In the genomic region with DNA sequence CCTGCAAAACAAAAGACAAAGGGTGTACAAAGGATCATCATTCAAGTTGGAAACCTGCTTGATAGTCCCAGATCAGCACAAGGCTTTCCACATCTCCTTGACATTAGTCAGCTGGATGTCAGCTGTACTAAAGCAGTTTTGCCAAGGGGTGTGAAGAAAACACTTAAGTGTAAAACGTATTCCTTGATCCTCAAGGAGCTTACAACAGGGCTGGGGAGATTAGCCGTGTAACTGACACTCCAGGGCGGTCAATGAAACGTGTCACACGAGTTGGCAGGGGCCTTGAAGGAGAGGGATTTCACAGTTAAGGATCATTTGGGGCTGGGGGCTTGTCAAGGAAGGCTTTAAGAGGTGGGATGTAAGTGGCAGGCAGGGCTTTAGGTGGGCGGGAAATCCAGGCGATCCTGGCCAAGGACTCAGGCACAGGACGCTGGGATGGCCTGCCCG, we compare ENCODE assay signal across 1 cellular context.
TF ChIP-seq lines count a peak whose summit lies in the region.

No MANE protein-coding gene starts in this region.

TF ChIP-seq in GM23338, 12 proteins besides CTCF, POLR2A, EP300 and RAD21 (continued from another document):
- TF ChIP-seq, protein P1, sequence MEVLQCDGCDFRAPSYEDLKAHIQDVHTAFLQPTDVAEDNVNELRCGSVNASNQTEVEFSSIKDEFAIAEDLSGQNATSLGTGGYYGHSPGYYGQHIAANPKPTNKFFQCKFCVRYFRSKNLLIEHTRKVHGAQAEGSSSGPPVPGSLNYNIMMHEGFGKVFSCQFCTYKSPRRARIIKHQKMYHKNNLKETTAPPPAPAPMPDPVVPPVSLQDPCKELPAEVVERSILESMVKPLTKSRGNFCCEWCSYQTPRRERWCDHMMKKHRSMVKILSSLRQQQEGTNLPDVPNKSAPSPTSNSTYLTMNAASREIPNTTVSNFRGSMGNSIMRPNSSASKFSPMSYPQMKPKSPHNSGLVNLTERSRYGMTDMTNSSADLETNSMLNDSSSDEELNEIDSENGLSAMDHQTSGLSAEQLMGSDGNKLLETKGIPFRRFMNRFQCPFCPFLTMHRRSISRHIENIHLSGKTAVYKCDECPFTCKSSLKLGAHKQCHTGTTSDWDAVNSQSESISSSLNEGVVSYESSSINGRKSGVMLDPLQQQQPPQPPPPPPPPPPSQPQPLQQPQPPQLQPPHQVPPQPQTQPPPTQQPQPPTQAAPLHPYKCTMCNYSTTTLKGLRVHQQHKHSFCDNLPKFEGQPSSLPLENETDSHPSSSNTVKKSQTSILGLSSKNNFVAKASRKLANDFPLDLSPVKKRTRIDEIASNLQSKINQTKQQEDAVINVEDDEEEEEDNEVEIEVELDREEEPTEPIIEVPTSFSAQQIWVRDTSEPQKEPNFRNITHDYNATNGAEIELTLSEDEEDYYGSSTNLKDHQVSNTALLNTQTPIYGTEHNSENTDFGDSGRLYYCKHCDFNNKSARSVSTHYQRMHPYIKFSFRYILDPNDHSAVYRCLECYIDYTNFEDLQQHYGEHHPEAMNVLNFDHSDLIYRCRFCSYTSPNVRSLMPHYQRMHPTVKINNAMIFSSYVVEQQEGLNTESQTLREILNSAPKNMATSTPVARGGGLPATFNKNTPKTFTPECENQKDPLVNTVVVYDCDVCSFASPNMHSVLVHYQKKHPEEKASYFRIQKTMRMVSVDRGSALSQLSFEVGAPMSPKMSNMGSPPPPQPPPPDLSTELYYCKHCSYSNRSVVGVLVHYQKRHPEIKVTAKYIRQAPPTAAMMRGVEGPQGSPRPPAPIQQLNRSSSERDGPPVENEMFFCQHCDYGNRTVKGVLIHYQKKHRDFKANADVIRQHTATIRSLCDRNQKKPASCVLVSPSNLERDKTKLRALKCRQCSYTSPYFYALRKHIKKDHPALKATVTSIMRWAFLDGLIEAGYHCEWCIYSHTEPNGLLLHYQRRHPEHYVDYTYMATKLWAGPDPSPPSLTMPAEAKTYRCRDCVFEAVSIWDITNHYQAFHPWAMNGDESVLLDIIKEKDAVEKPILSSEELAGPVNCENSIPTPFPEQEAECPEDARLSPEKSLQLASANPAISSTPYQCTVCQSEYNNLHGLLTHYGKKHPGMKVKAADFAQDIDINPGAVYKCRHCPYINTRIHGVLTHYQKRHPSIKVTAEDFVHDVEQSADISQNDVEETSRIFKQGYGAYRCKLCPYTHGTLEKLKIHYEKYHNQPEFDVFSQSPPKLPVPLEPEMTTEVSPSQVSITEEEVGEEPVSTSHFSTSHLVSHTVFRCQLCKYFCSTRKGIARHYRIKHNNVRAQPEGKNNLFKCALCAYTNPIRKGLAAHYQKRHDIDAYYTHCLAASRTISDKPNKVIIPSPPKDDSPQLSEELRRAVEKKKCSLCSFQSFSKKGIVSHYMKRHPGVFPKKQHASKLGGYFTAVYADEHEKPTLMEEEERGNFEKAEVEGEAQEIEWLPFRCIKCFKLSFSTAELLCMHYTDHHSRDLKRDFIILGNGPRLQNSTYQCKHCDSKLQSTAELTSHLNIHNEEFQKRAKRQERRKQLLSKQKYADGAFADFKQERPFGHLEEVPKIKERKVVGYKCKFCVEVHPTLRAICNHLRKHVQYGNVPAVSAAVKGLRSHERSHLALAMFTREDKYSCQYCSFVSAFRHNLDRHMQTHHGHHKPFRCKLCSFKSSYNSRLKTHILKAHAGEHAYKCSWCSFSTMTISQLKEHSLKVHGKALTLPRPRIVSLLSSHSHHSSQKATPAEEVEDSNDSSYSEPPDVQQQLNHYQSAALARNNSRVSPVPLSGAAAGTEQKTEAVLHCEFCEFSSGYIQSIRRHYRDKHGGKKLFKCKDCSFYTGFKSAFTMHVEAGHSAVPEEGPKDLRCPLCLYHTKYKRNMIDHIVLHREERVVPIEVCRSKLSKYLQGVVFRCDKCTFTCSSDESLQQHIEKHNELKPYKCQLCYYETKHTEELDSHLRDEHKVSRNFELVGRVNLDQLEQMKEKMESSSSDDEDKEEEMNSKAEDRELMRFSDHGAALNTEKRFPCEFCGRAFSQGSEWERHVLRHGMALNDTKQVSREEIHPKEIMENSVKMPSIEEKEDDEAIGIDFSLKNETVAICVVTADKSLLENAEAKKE (CRISPR knock-in tag; IDR thresholded peaks at IDR 0.05), result no peak
- TF ChIP-seq STAT1 (IDR thresholded peaks at IDR 0.05; ENCODE audit: unreplicated experiment), result no peak
- no peak for TF ChIP-seq CREB1 (CRISPR knock-in tag; IDR thresholded peaks at IDR 0.05; ENCODE audit: low read depth)
- TF ChIP-seq NANOG (IDR thresholded peaks at IDR 0.05; ENCODE audit: borderline replicate concordance), result no peak
